Comparison of ENCODE assay signal across 8 cellular contexts in the genomic region with DNA sequence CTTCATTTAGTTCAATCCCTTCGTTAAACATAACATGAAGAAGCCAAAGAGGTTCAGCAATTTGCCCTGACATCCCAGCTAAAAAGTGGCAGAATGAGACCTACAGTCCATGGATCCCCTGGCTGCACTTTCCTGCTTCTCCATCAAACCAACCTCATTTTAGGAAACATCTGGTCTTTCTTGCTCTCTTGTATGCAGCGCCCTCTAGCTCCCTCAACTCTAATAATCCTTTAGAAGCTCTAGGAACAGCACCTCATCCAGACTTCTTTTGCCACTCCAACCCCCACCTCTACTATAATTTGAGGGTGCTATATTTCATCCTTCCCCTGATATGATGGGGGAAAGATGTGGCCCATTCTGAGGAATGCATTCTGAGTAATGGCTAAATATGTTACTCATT. TPM values are rescaled to one million over a fixed set of nuclear protein-coding genes. Genes with fewer than 3 reads are reported as not detected.
A peak's percentile ranks its signal among the peaks of the same experiment; 100 is the strongest.
DNase-seq lines count a peak whose midpoint lies in the region; ATAC-seq and TF ChIP-seq lines count a peak whose summit lies in the region.

No MANE protein-coding gene starts in this region.

- in situ Hi-C loops in SK-MEL-5 (cut with HindIII; ENCODE audit: low pct_unique_long_range_greater_than_20kb, low sequenced_read_pairs) = no loop called here

- no peak overlapping the region for H3K4me3 ChIP-seq in fibroblast of pulmonary artery (replicated peaks; ENCODE audit: low read depth, low read length)

- peak; percentile 37 to 46 for ATAC-seq in activated T-cell treated with anti-CD3 and anti-CD28 coated beads, Interleukin-2, amount 50 U/mL, for 72 hours (replicated peaks in 1 of 2)
- peak; percentile 53 for ATAC-seq in HG02938 (IDR thresholded peaks at IDR 0.05; ENCODE audit: unreplicated experiment)
- no peak for ATAC-seq in HG03432 (IDR thresholded peaks at IDR 0.05; ENCODE audit: unreplicated experiment)
- no peak for ATAC-seq in GM21447 (IDR thresholded peaks at IDR 0.05; ENCODE audit: unreplicated experiment)

- H3K4me1 Mint-ChIP-seq in activated T-cell treated with anti-CD3 and anti-CD28 coated beads, Interleukin-2, amount 50 U/mL, for 72 hours (ENCODE audit: low read depth) = no peaks in the 10 kb centered on the region
- peaks cover 8% of the 10 kb centered on the region for H3K4me1 Mint-ChIP-seq in progenitor cell of endocrine pancreas (ENCODE audit: low read depth)

- DNase-seq in activated T-cell treated with anti-CD3 and anti-CD28 coated beads, Interleukin-2, amount 50 U/mL, for 72 hours = peak in 1 of 2 donors; percentile 18
- DNase-seq in activated T-cell treated with anti-CD3 and anti-CD28 coated beads, Interleukin-2, amount 50 U/mL, for 48 hours = no peak
- DNase-seq in SK-MEL-5 (ENCODE audit: low read depth, low spot score) = peak; percentile 73
- DNase-seq in fibroblast of pulmonary artery (ENCODE audit: low read depth) = peak; percentile 72
- no peak for DNase-seq in progenitor cell of endocrine pancreas (ENCODE audit: low spot score, unreplicated experiment)

- peak; percentile 75 for TF ChIP-seq CTCF in fibroblast of pulmonary artery (IDR thresholded peaks at IDR 0.05; ENCODE audit: low read length, missing control alignments)
- TF ChIP-seq CTCF in progenitor cell of endocrine pancreas (IDR thresholded peaks at IDR 0.05; ENCODE audit: unreplicated experiment) = peak; percentile 55

- no peaks in the 10 kb centered on the region for H3K27me3 Mint-ChIP-seq in activated T-cell treated with anti-CD3 and anti-CD28 coated beads, Interleukin-2, amount 50 U/mL, for 72 hours (ENCODE audit: low read depth)
- H3K27me3 Mint-ChIP-seq in progenitor cell of endocrine pancreas = no peaks in the 10 kb centered on the region

- H3K27ac Mint-ChIP-seq in activated T-cell treated with anti-CD3 and anti-CD28 coated beads, Interleukin-2, amount 50 U/mL, for 72 hours = no peak overlapping the region
- peak overlapping the region; percentile 67 for H3K27ac Mint-ChIP-seq in progenitor cell of endocrine pancreas

- H3K36me3 Mint-ChIP-seq in activated T-cell treated with anti-CD3 and anti-CD28 coated beads, Interleukin-2, amount 50 U/mL, for 72 hours (ENCODE audit: insufficient read depth in 2 of 2) = peaks cover 0 to 4% of the 10 kb centered on the region in 2 donors
- H3K36me3 Mint-ChIP-seq in progenitor cell of endocrine pancreas (ENCODE audit: insufficient read depth) = peaks cover 3% of the 10 kb centered on the region

- H3K9me3 Mint-ChIP-seq in activated T-cell treated with anti-CD3 and anti-CD28 coated beads, Interleukin-2, amount 50 U/mL, for 72 hours = no peaks in the 10 kb centered on the region
- H3K9me3 Mint-ChIP-seq in progenitor cell of endocrine pancreas (ENCODE audit: low read depth) = no peaks in the 10 kb centered on the region

- no peak overlapping the region for H3K4me3 Mint-ChIP-seq in activated T-cell treated with anti-CD3 and anti-CD28 coated beads, Interleukin-2, amount 50 U/mL, for 72 hours
- H3K4me3 Mint-ChIP-seq in progenitor cell of endocrine pancreas (ENCODE audit: low read depth) = no peak overlapping the region

RNA-seq across cellular contexts. Expression of a gene that starts 7.4 kb away (rescaled TPM):
- 1 to 10 TPM; 4.5 to 5.0 TPM for total RNA-seq in activated T-cell treated with anti-CD3 and anti-CD28 coated beads, Interleukin-2, amount 50 U/mL, for 72 hours
- 1.2 and 2.1 TPM in 2 replicates for total RNA-seq in SK-MEL-5 (2014; rRNA removed; shearing (Covaris generic))
- polyA plus RNA-seq in SK-MEL-5 (2015; cell fraction: cytosol; rRNA removed) = 0.33 and 0.60 TPM in 2 replicates
- 7.6 and 8.6 TPM in 2 replicates for polyA plus RNA-seq in SK-MEL-5 (2015; cell fraction: nucleus; rRNA removed)
- 3.9 and 4.3 TPM in 2 replicates for total RNA-seq in progenitor cell of endocrine pancreas

RNA-seq across cellular contexts. Expression of a gene that starts 51.0 kb away (rescaled TPM):
- 10 to 100 TPM; 43.4 to 48.4 TPM for total RNA-seq in activated T-cell treated with anti-CD3 and anti-CD28 coated beads, Interleukin-2, amount 50 U/mL, for 72 hours
- total RNA-seq in SK-MEL-5 (2014; rRNA removed; shearing (Covaris generic)) = 57.8 and 58.7 TPM in 2 replicates
- 40.8 and 49.0 TPM in 2 replicates for polyA plus RNA-seq in SK-MEL-5 (2015; cell fraction: cytosol; rRNA removed)
- 53.9 and 65.6 TPM in 2 replicates for polyA plus RNA-seq in SK-MEL-5 (2015; cell fraction: nucleus; rRNA removed)
- 48.3 and 51.2 TPM in 2 replicates for total RNA-seq in progenitor cell of endocrine pancreas

RNA-seq across cellular contexts. Expression of a gene that starts 54.2 kb away (rescaled TPM):
- 100 to 1,000 TPM; 113 to 121 TPM for total RNA-seq in activated T-cell treated with anti-CD3 and anti-CD28 coated beads, Interleukin-2, amount 50 U/mL, for 72 hours
- total RNA-seq in SK-MEL-5 (2014; rRNA removed; shearing (Covaris generic)) = 10.3 and 11.4 TPM in 2 replicates
- 23.6 and 26.3 TPM in 2 replicates for polyA plus RNA-seq in SK-MEL-5 (2015; cell fraction: cytosol; rRNA removed)
- polyA plus RNA-seq in SK-MEL-5 (2015; cell fraction: nucleus; rRNA removed) = 24.3 and 32.9 TPM in 2 replicates
- 6.5 and 6.6 TPM in 2 replicates for total RNA-seq in progenitor cell of endocrine pancreas

Comparison
In these comparisons a context has a peak if more than half of its experiments do, and no peak if none do; other contexts are left out.
1. ATAC-seq: peak in activated T-cell treated with anti-CD3 and anti-CD28 coated beads, Interleukin-2, amount 50 U/mL, for 72 hours (2 of 2) and HG02938 (single experiment); none in HG03432 (single experiment) and GM21447 (single experiment).
2. DNase-seq: peak in SK-MEL-5 (single experiment) and fibroblast of pulmonary artery (single experiment); none in activated T-cell treated with anti-CD3 and anti-CD28 coated beads, Interleukin-2, amount 50 U/mL, for 48 hours (0 of 2) and progenitor cell of endocrine pancreas (single experiment).